In the genomic region with DNA sequence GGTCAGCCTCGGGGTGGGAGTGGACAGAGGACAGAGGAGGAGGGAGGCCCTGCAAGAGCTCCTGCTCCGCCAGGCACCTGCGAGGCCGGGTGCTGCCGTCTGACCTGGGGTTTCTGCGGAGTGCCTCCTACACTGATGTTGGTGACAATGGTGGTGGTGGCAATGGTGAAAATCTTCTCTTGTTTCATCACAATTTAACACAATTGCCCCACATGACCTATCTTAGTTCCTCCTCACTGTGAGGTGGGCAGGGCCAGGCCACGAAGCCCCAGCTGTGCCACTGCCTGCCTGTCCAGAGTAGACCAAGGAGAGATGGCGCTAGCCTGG, we compare ENCODE assay signal across 26 cellular contexts.
"Had no signal": no experiment of that assay in that cellular context is flagged by ENCODE, and none has a peak within 500 bp of the region (broad histone marks: within the 10 kb centered on the region; RNA-seq: fewer than 3 reads in every experiment).

No MANE protein-coding gene starts in this region.

- H3K27ac Mint-ChIP-seq: activated naive CD4-positive, alpha-beta T cell treated with anti-CD3 and anti-CD28 coated beads for 36 hours; activated naive CD8-positive, alpha-beta T cell treated with anti-CD3 and anti-CD28 coated beads, Interleukin-2, amount 10 ng/mL, durations not matched to agents 7 days and 5 days; effector memory CD8-positive, alpha-beta T cell; natural killer cell treated with Interleukin-12 subunit alpha and Interleukin-12 subunit beta and Interleukin-15 and Interleukin-18, amount 100 ng/mL, for 72 hours had no signal

- H3K27me3 ChIP-seq: testis, upper lobe of left lung had no signal

- H3K4me3 Mint-ChIP-seq: activated naive CD4-positive, alpha-beta T cell treated with anti-CD3 and anti-CD28 coated beads for 36 hours; activated naive CD8-positive, alpha-beta T cell treated with anti-CD3 and anti-CD28 coated beads, Interleukin-2, amount 10 ng/mL, durations not matched to agents 7 days and 5 days; activated T-cell treated with anti-CD3 and anti-CD28 coated beads, Interleukin-2, amount 50 U/mL, for 4 hours; central memory CD8-positive, alpha-beta T cell; effector memory CD8-positive, alpha-beta T cell; natural killer cell treated with Interleukin-12 subunit alpha and Interleukin-12 subunit beta and Interleukin-15 and Interleukin-18, amount 100 ng/mL, for 72 hours; stimulated activated naive B cell treated with anti-CD40 and anti-IgM and Interleukin-4, amounts not matched to agents 10 μg/mL and 1 μg/mL and 100 μg/mL, for 72 hours had no signal

- H3K4me1 Mint-ChIP-seq: central memory CD8-positive, alpha-beta T cell had no signal

- H3K4me3 ChIP-seq: breast epithelium, dorsolateral prefrontal cortex, esophagus squamous epithelium, gastrocnemius medialis, testis, upper lobe of left lung had no signal

- H3K9me3 Mint-ChIP-seq: activated naive CD8-positive, alpha-beta T cell treated with anti-CD3 and anti-CD28 coated beads, Interleukin-2, amount 10 ng/mL, durations not matched to agents 7 days and 5 days; activated T-cell treated with anti-CD3 and anti-CD28 coated beads, Interleukin-2, amount 50 U/mL, for 4 hours; central memory CD8-positive, alpha-beta T cell; effector memory CD8-positive, alpha-beta T cell; natural killer cell treated with Interleukin-12 subunit alpha and Interleukin-12 subunit beta and Interleukin-15 and Interleukin-18, amount 100 ng/mL, for 72 hours; stimulated activated naive B cell treated with anti-CD40 and anti-IgM and Interleukin-4, amounts not matched to agents 10 μg/mL and 1 μg/mL and 100 μg/mL, for 72 hours had no signal

- H3K36me3 ChIP-seq: breast epithelium, esophagus squamous epithelium, gastrocnemius medialis had no signal

- H3K4me1 ChIP-seq: breast epithelium, gastrocnemius medialis, testis had no signal

- H3K9me3 ChIP-seq: esophagus squamous epithelium, gastrocnemius medialis, testis, upper lobe of left lung had no signal

- ATAC-seq: activated T-cell treated with anti-CD3 and anti-CD28 coated beads, Interleukin-2, amount 50 U/mL, for 4 hours; effector memory CD8-positive, alpha-beta T cell; gastrocnemius medialis; left ventricle myocardium superior; sciatic nerve; stimulated activated naive B cell treated with anti-CD40 and anti-IgM and Interleukin-4, amounts not matched to agents 10 μg/mL and 1 μg/mL and 100 μg/mL, for 72 hours had no signal

- DNase-seq: activated CD4-positive, alpha-beta T cell treated with anti-CD3 and anti-CD28 coated beads for 1 hour; activated CD4-positive, alpha-beta T cell treated with anti-CD3 and anti-CD28 coated beads, Interleukin-2, amount 50 U/mL, for 1 hour; activated CD8-positive, alpha-beta memory T cell treated with anti-CD3 and anti-CD28 coated beads, Interleukin-2, amount 50 U/mL, for 4 hours; activated naive CD4-positive, alpha-beta T cell treated with anti-CD3 and anti-CD28 coated beads for 36 hours; activated naive CD8-positive, alpha-beta T cell treated with anti-CD3 and anti-CD28 coated beads, Interleukin-2, amount 10 ng/mL, durations not matched to agents 7 days and 5 days; activated T-cell treated with anti-CD3 and anti-CD28 coated beads, Interleukin-2, amount 50 U/mL, for 4 hours; amniotic stem cell; dorsolateral prefrontal cortex; effector memory CD8-positive, alpha-beta T cell; esophagus squamous epithelium; gastrocnemius medialis; hypothalamus; left ventricle myocardium superior; midbrain; small intestine; stimulated activated CD4-positive, alpha-beta T cell treated with anti-CD3 and anti-CD28 coated beads, Interleukin-15, amount 100 ng/mL, for 24 hours; stimulated activated CD4-positive, alpha-beta T cell treated with anti-CD3 and anti-CD28 coated beads, Interleukin-2, amount 100 ng/mL, for 48 hours; stimulated activated CD8-positive, alpha-beta memory T cell treated with anti-CD3 and anti-CD28 coated beads, Interleukin-4, amount 100 ng/mL, for 48 hours; stimulated activated naive B cell treated with anti-CD40 and anti-IgM and Interleukin-4, amounts not matched to agents 10 μg/mL and 1 μg/mL and 100 μg/mL, for 72 hours; T-helper 1 cell; testis had no signal

- H3K27me3 Mint-ChIP-seq: stimulated activated naive B cell treated with anti-CD40 and anti-IgM and Interleukin-4, amounts not matched to agents 10 μg/mL and 1 μg/mL and 100 μg/mL, for 72 hours had no signal

- H3K27ac ChIP-seq: breast epithelium, dorsolateral prefrontal cortex, esophagus squamous epithelium, gastrocnemius medialis, testis, upper lobe of left lung had no signal
